In the genomic region with DNA sequence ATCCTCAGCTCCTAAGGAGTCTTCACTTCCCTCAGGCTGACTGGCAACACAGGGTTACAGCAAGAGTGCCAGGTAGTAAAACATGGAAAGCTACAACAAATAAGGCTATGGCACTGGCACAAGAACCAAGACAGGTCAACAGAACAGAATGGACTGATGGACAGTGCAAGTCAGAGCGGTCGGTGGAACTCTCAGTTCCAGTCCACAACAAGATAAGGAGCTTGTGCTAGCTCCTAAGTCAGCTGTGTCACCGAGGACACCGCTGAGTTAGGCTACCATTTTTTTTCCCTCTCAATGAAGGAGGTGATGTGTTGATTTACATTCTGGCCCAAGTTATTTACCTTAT, we compare ENCODE assay signal across 18 cellular contexts. TPM values are rescaled to one million over a fixed set of nuclear protein-coding genes. Genes with fewer than 3 reads are reported as not detected.
DNase-seq lines count a peak whose midpoint lies in the region; ATAC-seq and TF ChIP-seq lines count a peak whose summit lies in the region.
"Had no signal": no experiment of that assay in that cellular context is flagged by ENCODE, and none has a peak within 500 bp of the region (broad histone marks: within the 10 kb centered on the region; RNA-seq: fewer than 3 reads in every experiment).

No MANE protein-coding gene starts in this region.

- peaks cover 0 to 13% (median 0%) of the 10 kb centered on the region in 11 experiments; a peak in 5 of 22 replicates for H4K20me1 ChIP-seq in BLaER1 treated with 17β-estradiol and CSF1 and Interleukin-3, amounts not matched to agents 10 nM and 100 nM

- no peaks in the 10 kb centered on the region for H3K9me3 Mint-ChIP-seq in endodermal cell
- H3K9me3 Mint-ChIP-seq: activated CD4-positive, alpha-beta memory T cell treated with anti-CD3 and anti-CD28 coated beads for 36 hours; activated T-helper 1 cell treated with anti-CD3 and anti-CD28 coated beads, Interleukin-12 subunit alpha, Interleukin-12 subunit beta, Interleukin-2, Interleukin-4 antibody, amounts not matched to agents 30 ng/mL and 10 ng/mL and 1 ng/mL, durations not matched to agents 14 hours and 24 hours and 36 hours; naive thymus-derived CD8-positive, alpha-beta T cell had no signal

- peaks cover 44 to 59% (median 52%) of the 10 kb centered on the region in 10 experiments for H3K4me1 ChIP-seq in BLaER1 treated with 17β-estradiol and CSF1 and Interleukin-3, amounts not matched to agents 10 nM and 100 nM
- no peaks in the 10 kb centered on the region for H3K4me1 ChIP-seq in endodermal cell (ENCODE audit: control insufficient read depth, insufficient read depth, low read length)
- peaks cover 0 to 29% (median 26%) of the 10 kb centered on the region in 4 donors for H3K4me1 ChIP-seq in sigmoid colon

- peak overlapping the region in 8 of 11 experiments; percentile 1 to 66 (median 53); a peak in 12 of 22 replicates for H3K27ac ChIP-seq in BLaER1 treated with 17β-estradiol and CSF1 and Interleukin-3, amounts not matched to agents 10 nM and 100 nM
- H3K27ac ChIP-seq in endodermal cell (ENCODE audit: low read depth, low read length), result peak overlapping the region; percentile 83
- H3K27ac ChIP-seq in sigmoid colon, result peak overlapping the region; percentile 15 to 61 (median 39)

- H3K27ac Mint-ChIP-seq in endodermal cell, result no peak overlapping the region
- H3K27ac Mint-ChIP-seq: activated CD4-positive, alpha-beta memory T cell treated with anti-CD3 and anti-CD28 coated beads for 36 hours; activated T-helper 1 cell treated with anti-CD3 and anti-CD28 coated beads, Interleukin-12 subunit alpha, Interleukin-12 subunit beta, Interleukin-2, Interleukin-4 antibody, amounts not matched to agents 30 ng/mL and 10 ng/mL and 1 ng/mL, durations not matched to agents 14 hours and 24 hours and 36 hours; naive thymus-derived CD8-positive, alpha-beta T cell had no signal

- no peak for TF ChIP-seq EP300 in sigmoid colon (IDR thresholded peaks at IDR 0.05)

- H3K9ac ChIP-seq in BLaER1 treated with 17β-estradiol and CSF1 and Interleukin-3, amounts not matched to agents 10 nM and 100 nM, result peak overlapping the region in 7 of 11 experiments; percentile 9 to 47 (median 21); a peak in 7 of 22 replicates
- H3K9ac ChIP-seq in endodermal cell (ENCODE audit: extremely low read depth, low read length, poor library complexity, severe bottlenecking), result no peak overlapping the region

- TF ChIP-seq CTCF in endodermal cell (conservative IDR thresholded peaks at IDR 0.05) (no peak), sigmoid colon (IDR thresholded peaks at IDR 0.05) (no peak)

- H3K4me3 Mint-ChIP-seq in endodermal cell, result no peak overlapping the region
- H3K4me3 Mint-ChIP-seq: activated CD4-positive, alpha-beta memory T cell treated with anti-CD3 and anti-CD28 coated beads for 36 hours; activated T-helper 1 cell treated with anti-CD3 and anti-CD28 coated beads, Interleukin-12 subunit alpha, Interleukin-12 subunit beta, Interleukin-2, Interleukin-4 antibody, amounts not matched to agents 30 ng/mL and 10 ng/mL and 1 ng/mL, durations not matched to agents 14 hours and 24 hours and 36 hours; naive thymus-derived CD8-positive, alpha-beta T cell had no signal

- no peaks in the 10 kb centered on the region for H3K9me3 ChIP-seq in BLaER1 treated with 17β-estradiol and CSF1 and Interleukin-3, amounts not matched to agents 10 nM and 100 nM (replicated peaks in 1 of 11)
- no peaks in the 10 kb centered on the region for H3K9me3 ChIP-seq in endodermal cell (ENCODE audit: control insufficient read depth, low read length)
- no peaks in the 10 kb centered on the region for H3K9me3 ChIP-seq in sigmoid colon
- H3K9me3 ChIP-seq: tibial nerve had no signal

- H3K27me3 ChIP-seq in BLaER1 treated with 17β-estradiol and CSF1 and Interleukin-3, amounts not matched to agents 10 nM and 100 nM, result no peaks in the 10 kb centered on the region
- H3K27me3 ChIP-seq in endodermal cell (ENCODE audit: control insufficient read depth, insufficient read depth, low read length, poor library complexity, severe bottlenecking) (no peaks in the 10 kb centered on the region), sigmoid colon (no peaks in the 10 kb centered on the region)
- H3K27me3 ChIP-seq: tibial nerve had no signal

- ATAC-seq in left lobe of liver (peak; percentile 79), GM18502 (IDR thresholded peaks at IDR 0.05; ENCODE audit: poor library complexity, unreplicated experiment) (no peak)
- ATAC-seq: naive thymus-derived CD8-positive, alpha-beta T cell had no signal

- H3K4me1 Mint-ChIP-seq in endodermal cell, result no peaks in the 10 kb centered on the region

- DNase-seq in endodermal cell (no peak), left lobe of liver (ENCODE audit: low spot score) (peak; percentile 74), sigmoid colon (no peak), NCI-H2227 treated with DMSO at 0.1 percent for 48 hours (lab: John Stamatoyannopoulos, UW) (no peak), NCI-H524 (lab: John Stamatoyannopoulos, UW) (no peak), retina (no peak)
- DNase-seq: activated CD4-positive, alpha-beta memory T cell treated with anti-CD3 and anti-CD28 coated beads for 36 hours; Calu3; kidney glomerular epithelial cell; naive thymus-derived CD8-positive, alpha-beta T cell; NCI-H1092 treated with DMSO at 0.1 percent for 48 hours; NCI-H2171; stimulated activated CD4-positive, alpha-beta T cell treated with anti-CD3 and anti-CD28 coated beads, Interleukin-4, amount 100 ng/mL, for 1 hour; SW 1271 had no signal

- H3K36me3 Mint-ChIP-seq in endodermal cell (ENCODE audit: low read depth), result peaks cover 13% of the 10 kb centered on the region

- H3K4me3 ChIP-seq in BLaER1 treated with 17β-estradiol and CSF1 and Interleukin-3, amounts not matched to agents 10 nM and 100 nM, result peak overlapping the region in 2 of 10 experiments; percentile 2 to 3; a peak in 1 of 20 replicates
- H3K4me3 ChIP-seq in endodermal cell (ENCODE audit: low read length), result no peak overlapping the region
- H3K4me3 ChIP-seq in sigmoid colon, result no peak overlapping the region
- H3K4me3 ChIP-seq: tibial nerve had no signal

- WGBS in endodermal cell (ENCODE audit: insufficient coverage in 1 of 2, insufficient read length in 1 of 2), 2 experiments, result 95 to 100% methylated on average over 3 to 4 of the region's 4 CpGs
- 89 to 95% methylated on average over 4 of the region's 4 CpGs for WGBS in sigmoid colon, 2 donors

- peak overlapping the region; percentile 59 to 89 (median 81) for H3K4me2 ChIP-seq in BLaER1 treated with 17β-estradiol and CSF1 and Interleukin-3, amounts not matched to agents 10 nM and 100 nM

- no peaks in the 10 kb centered on the region for H3K27me3 Mint-ChIP-seq in endodermal cell (ENCODE audit: insufficient read depth)
- H3K27me3 Mint-ChIP-seq: activated CD4-positive, alpha-beta memory T cell treated with anti-CD3 and anti-CD28 coated beads for 36 hours; naive thymus-derived CD8-positive, alpha-beta T cell had no signal

- peaks cover 0 to 37% (median 21%) of the 10 kb centered on the region in 11 experiments; a peak in 17 of 22 replicates for H3K36me3 ChIP-seq in BLaER1 treated with 17β-estradiol and CSF1 and Interleukin-3, amounts not matched to agents 10 nM and 100 nM
- peaks cover 28% of the 10 kb centered on the region for H3K36me3 ChIP-seq in endodermal cell (ENCODE audit: control insufficient read depth, insufficient read depth, low read length)
- H3K36me3 ChIP-seq in sigmoid colon, result peaks cover 0 to 4% (median 2%) of the 10 kb centered on the region in 4 donors

- intact Hi-C loops in sigmoid colon (cut with DNase I), result no loop called here

- no peak for TF ChIP-seq POLR2A in sigmoid colon (IDR thresholded peaks at IDR 0.05)

RNA-seq across cellular contexts. Expression of gene LIMD1, which starts 55.9 kb away (rescaled TPM):
- total RNA-seq in endodermal cell (10 to 100 TPM; 30.9 to 33.4 TPM), left lobe of liver (30.7 TPM), sigmoid colon (10 to 100 TPM; 12.2 to 19.9 (median 13.2) TPM)
- 16.5 TPM for polyA plus RNA-seq in endodermal cell (2013, experiment 1 of 2)
- polyA plus RNA-seq in endodermal cell (2013, experiment 2 of 2), result 12.0 TPM
- polyA plus RNA-seq in sigmoid colon, result 10 to 100 TPM in 1 of 3 donors, 1 to 10 TPM in 2; 3.0 to 13.2 (median 3.2) TPM
